9 cellular contexts compared by ENCODE assay signal in genomic region chr2:150133623-150134022, GRCh38.
DNase-seq lines count a peak whose midpoint lies in the region; ATAC-seq, FAIRE-seq and TF ChIP-seq lines count a peak whose summit lies in the region.
"Had no signal": no experiment of that assay in that cellular context is flagged by ENCODE, and none has a peak within 500 bp of the region (broad histone marks: within the 10 kb centered on the region; RNA-seq: fewer than 3 reads in every experiment).

No MANE protein-coding gene starts in this region.

- no peaks in the 10 kb centered on the region for H4K20me1 ChIP-seq in H9 (ENCODE audit: control insufficient read depth, insufficient read depth, insufficient read length)
- no peaks in the 10 kb centered on the region for H4K20me1 ChIP-seq in endothelial cell of umbilical vein (replicated peaks; ENCODE audit: control insufficient read depth, extremely low read depth, insufficient read depth, low read length)

- H3K4ac ChIP-seq in H9 (ENCODE audit: low read depth, low read length), result no peak overlapping the region

- H3K9me3 ChIP-seq in H9 (ENCODE audit: control insufficient read depth, low read depth, low read length) (no peaks in the 10 kb centered on the region), MG63 (no peaks in the 10 kb centered on the region), endothelial cell of umbilical vein (replicated peaks; ENCODE audit: control insufficient read depth, insufficient read depth, low read length) (no peaks in the 10 kb centered on the region)

- H3K79me1 ChIP-seq in H9 (ENCODE audit: insufficient read depth, low read depth, low read length, poor library complexity, severe bottlenecking), result no peaks in the 10 kb centered on the region

- H3K9ac ChIP-seq in H9 (ENCODE audit: extremely low read depth, insufficient read length, low read length), result no peak overlapping the region
- peak overlapping the region; percentile 69 for H3K9ac ChIP-seq in endothelial cell of umbilical vein (replicated peaks; ENCODE audit: extremely low read depth, insufficient read depth, low read length)

- DNase-seq in H9 (no peak), MG63 (peak; percentile 41), endothelial cell of umbilical vein (ENCODE audit: low read depth, low spot score) (peak; percentile 97), NCI-H187 (lab: John Stamatoyannopoulos, UW) (no peak), ecto neural progenitor cell (ENCODE audit: low spot score) (no peak), C1 segment of cervical spinal cord (lab: John Stamatoyannopoulos, UW) (no peak)
- DNase-seq in activated CD8-positive, alpha-beta memory T cell treated with anti-CD3 and anti-CD28 coated beads, Interleukin-2, amount 50 U/mL, for 4 hours, result no peak

- no peak overlapping the region for H2BK15ac ChIP-seq in H9 (ENCODE audit: low read depth, low read length)

- CTCF ChIA-PET in endothelial cell of umbilical vein (lab: Charles Lee), result interaction anchor here (1.1 to 1.5 kb wide), 4 partner anchors 8 to 292 kb away, joined by 3 to 6 read pairs (median 4); no protein-coding TSS in a partner anchor

- H3K18ac ChIP-seq in H9 (ENCODE audit: insufficient read length, low read depth, low read length), result no peak overlapping the region

- dilution Hi-C loops in endothelial cell of umbilical vein (cut with MboI; ENCODE audit: extremely low pct_ligation_motif_present, low sequenced_read_pairs), result loop anchor here (25.0 kb wide), 1 partner anchor 354 kb away; the partner anchor contains the start of gene RND3

- no peak overlapping the region for H2BK12ac ChIP-seq in H9 (ENCODE audit: insufficient read length, low read depth, low read length)

- no peak overlapping the region for H3K23ac ChIP-seq in H9 (ENCODE audit: insufficient read length, low read depth, low read length)

- H2AK5ac ChIP-seq in H9 (ENCODE audit: insufficient read length, low read length), result no peak overlapping the region

- H3K56ac ChIP-seq in H9 (ENCODE audit: insufficient read length, low read depth, low read length), result no peak overlapping the region

- peak overlapping the region; percentile 22 for H2AFZ ChIP-seq in H9 (ENCODE audit: low read length)
- no peak overlapping the region for H2AFZ ChIP-seq in endothelial cell of umbilical vein (ENCODE audit: low read depth, low read length)

- ATAC-seq in GM18505 (IDR thresholded peaks at IDR 0.05; ENCODE audit: unreplicated experiment), result peak; percentile 94

- H3K4me3 Mint-ChIP-seq in H9, result no peak overlapping the region
- H3K4me3 Mint-ChIP-seq: nephron had no signal

- no CpG with 5 or more reads among the region's 5 CpGs for WGBS in H9 (ENCODE audit: extremely low coverage, insufficient read length, low lambda C conversion rate)

- H3K27me3 ChIP-seq in H9 (ENCODE audit: insufficient read depth, low read length), result no peaks in the 10 kb centered on the region
- H3K27me3 ChIP-seq in MG63, result no peaks in the 10 kb centered on the region
- no peaks in the 10 kb centered on the region for H3K27me3 ChIP-seq in endothelial cell of umbilical vein (ENCODE audit: control insufficient read depth in 2 of 2, insufficient read depth in 2 of 2, low read length in 2 of 2)

- H4K91ac ChIP-seq in H9 (ENCODE audit: insufficient read length, low read depth, low read length), result no peak overlapping the region

- H3K4me2 ChIP-seq in H9 (ENCODE audit: insufficient read depth, insufficient read length, low read length) (no peak overlapping the region), endothelial cell of umbilical vein (ENCODE audit: insufficient read depth, low read length) (peak overlapping the region; percentile 43)

- H3K9me1 ChIP-seq in endothelial cell of umbilical vein (replicated peaks; ENCODE audit: control insufficient read depth, extremely low read depth, insufficient read depth, low read length), result no peaks in the 10 kb centered on the region

- H3K14ac ChIP-seq in H9 (ENCODE audit: insufficient read depth, low read length), result no peak overlapping the region

- H4K5ac ChIP-seq in H9 (ENCODE audit: insufficient read length, low read depth, low read length), result no peak overlapping the region

- H3K27me3 Mint-ChIP-seq in H9 (ENCODE audit: low read depth), result no peaks in the 10 kb centered on the region

- TF ChIP-seq POLR2A in GM18505 (IDR thresholded peaks at IDR 0.05; ENCODE audit: borderline replicate concordance, extremely low read depth, insufficient read depth, insufficient read length) (no peak), endothelial cell of umbilical vein (IDR thresholded peaks at IDR 0.05; ENCODE audit: low read depth, low read length) (peak; percentile 38)

- no peak overlapping the region for H3T11ph ChIP-seq in H9 (ENCODE audit: low read length)

- H3K36me3 Mint-ChIP-seq in H9 (ENCODE audit: insufficient read depth in 1 of 3, low read depth in 3 of 3), result peaks cover 0 to 1% (median 0%) of the 10 kb centered on the region in 3 experiments; a peak in 2 of 7 replicates

- no peak overlapping the region for H2BK120ac ChIP-seq in H9 (ENCODE audit: low read depth, low read length, poor library complexity, severe bottlenecking)

- no peak overlapping the region for H2BK20ac ChIP-seq in H9 (ENCODE audit: low read depth, low read length, poor library complexity, severe bottlenecking)

- H3K9me3 Mint-ChIP-seq in H9, result no peaks in the 10 kb centered on the region; a peak in 1 of 5 replicates
- H3K9me3 Mint-ChIP-seq: nephron had no signal

- H3K4me1 ChIP-seq in H9 (ENCODE audit: insufficient read depth, low read length) (no peaks in the 10 kb centered on the region; the same call in 1 of the 2 replicates), endothelial cell of umbilical vein (ENCODE audit: control insufficient read depth, extremely low read depth, insufficient read depth, low read length) (peaks cover 17% of the 10 kb centered on the region)

- no peaks in the 10 kb centered on the region for H3K23me2 ChIP-seq in H9 (ENCODE audit: insufficient read length, low read depth, low read length, poor library complexity, severe bottlenecking)

- POLR2A ChIA-PET in endothelial cell of umbilical vein (lab: Charles Lee), result interaction anchor here (1.2 to 1.3 kb wide), 2 partner anchors 8 to 10 kb away, joined by 5 read pairs; no protein-coding TSS in a partner anchor

- intact Hi-C loops in endothelial cell of umbilical vein (cut with micrococcal nuclease), result loop anchor here (1.0 to 2.0 kb wide), 9 partner anchors 8 to 537 kb away; partner anchors contain the start of gene RND3

- H4K8ac ChIP-seq in H9 (replicated peaks; ENCODE audit: insufficient read length, low read depth, low read length), result no peak overlapping the region

- H3K36me3 ChIP-seq in MG63 (no peaks in the 10 kb centered on the region), endothelial cell of umbilical vein (ENCODE audit: control insufficient read depth in 2 of 2, extremely low read depth in 1 of 2, insufficient read depth in 2 of 2, low read length in 2 of 2) (no peaks in the 10 kb centered on the region)

- H2BK5ac ChIP-seq in H9 (ENCODE audit: insufficient read length, low read length), result no peak overlapping the region

- BruUV-seq in endothelial cell of umbilical vein (replicated peaks; lab: Mats Ljungman, UMichigan), result no TSS peak

- H3K79me2 ChIP-seq in H9 (ENCODE audit: insufficient read depth, low read length), result no peaks in the 10 kb centered on the region
- H3K79me2 ChIP-seq in endothelial cell of umbilical vein (ENCODE audit: control insufficient read depth, insufficient read depth, low read length), result no peaks in the 10 kb centered on the region

- H3K4me1 Mint-ChIP-seq in H9, result peaks cover 0 to 7% of the 10 kb centered on the region in 2 experiments; a peak in 2 of 4 replicates

- H3K27ac Mint-ChIP-seq in H9, result no peak overlapping the region

- TF ChIP-seq CTCF in H9 (conservative IDR thresholded peaks at IDR 0.05), result no peak
- no peak for TF ChIP-seq CTCF in endothelial cell of umbilical vein (IDR thresholded peaks at IDR 0.05; ENCODE audit: extremely low read depth in 1 of 2, insufficient read depth in 1 of 2, low read depth in 1 of 2, low read length in 2 of 2)

- no peak overlapping the region for H3K4me3 ChIP-seq in MG63
- H3K4me3 ChIP-seq in endothelial cell of umbilical vein (replicated peaks in 1 of 3; ENCODE audit: insufficient read depth in 1 of 3, low read depth in 1 of 3, low read length in 3 of 3), result no peak overlapping the region

- FAIRE-seq in endothelial cell of umbilical vein (lab: Jason Lieb, UNC), result peak; percentile 99

- no peak overlapping the region for H3K27ac ChIP-seq in H9 (ENCODE audit: insufficient read length, low read depth, low read length)
- peak overlapping the region; percentile 90 for H3K27ac ChIP-seq in endothelial cell of umbilical vein (ENCODE audit: insufficient read depth, low read depth, low read length)

TF ChIP-seq in endothelial cell of umbilical vein, 7 proteins besides CTCF, POLR2A, EP300 and RAD21:
- TF ChIP-seq JUN (IDR thresholded peaks at IDR 0.05; ENCODE audit: borderline replicate concordance, insufficient read depth, insufficient read length, low read depth) (peak; percentile 100), POLR2AphosphoS5 (IDR thresholded peaks at IDR 0.05; ENCODE audit: insufficient read depth, low read depth, low read length) (peak; percentile 90), MAX (IDR thresholded peaks at IDR 0.05; ENCODE audit: insufficient read depth, insufficient read length) (no peak), MYC (IDR thresholded peaks at IDR 0.05; ENCODE audit: low read depth, low read length) (no peak), FOS (IDR thresholded peaks at IDR 0.05; ENCODE audit: borderline replicate concordance, insufficient read depth, low read length) (peak; percentile 100), EZH2 (IDR thresholded peaks at IDR 0.05; ENCODE audit: borderline replicate concordance, low read depth, low read length, severe bottlenecking) (no peak), GATA2 (IDR thresholded peaks at IDR 0.05; ENCODE audit: insufficient read depth, insufficient read length, low read depth, low read length) (peak; percentile 77)
TF ChIP-seq in endothelial cell of umbilical vein: peak in this region for 4.

Comparison
In these comparisons a context has a peak if more than half of its experiments do, and no peak if none do; other contexts are left out.
1. DNase-seq: peak in MG63 (single experiment) and endothelial cell of umbilical vein (single experiment); none in H9 (single experiment), NCI-H187 (0 of 2), ecto neural progenitor cell (single experiment), C1 segment of cervical spinal cord (0 of 14) and activated CD8-positive, alpha-beta memory T cell treated with anti-CD3 and anti-CD28 coated beads, Interleukin-2, amount 50 U/mL, for 4 hours (single experiment).